Comparison of ENCODE assay signal across 1 cellular context in the genomic region with DNA sequence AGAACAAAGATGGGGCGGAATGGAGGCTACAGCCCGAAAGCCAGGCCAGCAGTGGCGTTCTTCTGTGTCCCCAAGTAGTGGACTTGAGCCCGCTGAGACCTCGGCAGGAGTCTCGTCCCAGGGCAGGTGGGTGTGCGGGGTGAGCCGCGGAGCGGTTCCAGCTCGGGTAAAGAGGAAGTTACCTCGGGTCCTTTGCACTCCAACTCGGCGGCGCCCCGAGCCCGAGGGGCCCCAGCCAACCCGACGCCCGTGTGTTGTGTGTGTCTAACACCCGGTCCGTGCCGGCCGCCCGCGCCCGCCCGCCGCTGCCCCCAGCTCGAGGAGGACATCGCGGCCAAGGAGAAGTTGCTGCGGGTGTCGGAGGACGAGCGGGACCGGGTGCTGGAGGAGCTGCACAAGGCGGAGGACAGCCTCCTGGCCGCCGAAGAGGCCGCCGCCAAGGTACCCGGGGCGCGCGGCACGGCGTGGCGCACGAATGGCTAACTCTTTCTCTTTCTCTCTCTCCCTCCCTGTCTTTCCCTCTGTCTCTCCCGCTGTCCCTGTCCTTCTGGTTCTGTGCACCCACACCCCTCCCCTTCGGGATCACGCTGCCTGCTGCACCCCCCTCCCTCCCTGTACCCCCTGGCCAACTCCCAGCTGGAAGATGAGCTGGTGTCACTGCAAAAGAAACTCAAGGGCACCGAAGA.
TF ChIP-seq lines count a peak whose summit lies in the region.

No MANE protein-coding gene starts in this region.

TF ChIP-seq in GM23338, 12 proteins besides CTCF, POLR2A, EP300 and RAD21 (continued from another document):
- TF ChIP-seq, protein P1, sequence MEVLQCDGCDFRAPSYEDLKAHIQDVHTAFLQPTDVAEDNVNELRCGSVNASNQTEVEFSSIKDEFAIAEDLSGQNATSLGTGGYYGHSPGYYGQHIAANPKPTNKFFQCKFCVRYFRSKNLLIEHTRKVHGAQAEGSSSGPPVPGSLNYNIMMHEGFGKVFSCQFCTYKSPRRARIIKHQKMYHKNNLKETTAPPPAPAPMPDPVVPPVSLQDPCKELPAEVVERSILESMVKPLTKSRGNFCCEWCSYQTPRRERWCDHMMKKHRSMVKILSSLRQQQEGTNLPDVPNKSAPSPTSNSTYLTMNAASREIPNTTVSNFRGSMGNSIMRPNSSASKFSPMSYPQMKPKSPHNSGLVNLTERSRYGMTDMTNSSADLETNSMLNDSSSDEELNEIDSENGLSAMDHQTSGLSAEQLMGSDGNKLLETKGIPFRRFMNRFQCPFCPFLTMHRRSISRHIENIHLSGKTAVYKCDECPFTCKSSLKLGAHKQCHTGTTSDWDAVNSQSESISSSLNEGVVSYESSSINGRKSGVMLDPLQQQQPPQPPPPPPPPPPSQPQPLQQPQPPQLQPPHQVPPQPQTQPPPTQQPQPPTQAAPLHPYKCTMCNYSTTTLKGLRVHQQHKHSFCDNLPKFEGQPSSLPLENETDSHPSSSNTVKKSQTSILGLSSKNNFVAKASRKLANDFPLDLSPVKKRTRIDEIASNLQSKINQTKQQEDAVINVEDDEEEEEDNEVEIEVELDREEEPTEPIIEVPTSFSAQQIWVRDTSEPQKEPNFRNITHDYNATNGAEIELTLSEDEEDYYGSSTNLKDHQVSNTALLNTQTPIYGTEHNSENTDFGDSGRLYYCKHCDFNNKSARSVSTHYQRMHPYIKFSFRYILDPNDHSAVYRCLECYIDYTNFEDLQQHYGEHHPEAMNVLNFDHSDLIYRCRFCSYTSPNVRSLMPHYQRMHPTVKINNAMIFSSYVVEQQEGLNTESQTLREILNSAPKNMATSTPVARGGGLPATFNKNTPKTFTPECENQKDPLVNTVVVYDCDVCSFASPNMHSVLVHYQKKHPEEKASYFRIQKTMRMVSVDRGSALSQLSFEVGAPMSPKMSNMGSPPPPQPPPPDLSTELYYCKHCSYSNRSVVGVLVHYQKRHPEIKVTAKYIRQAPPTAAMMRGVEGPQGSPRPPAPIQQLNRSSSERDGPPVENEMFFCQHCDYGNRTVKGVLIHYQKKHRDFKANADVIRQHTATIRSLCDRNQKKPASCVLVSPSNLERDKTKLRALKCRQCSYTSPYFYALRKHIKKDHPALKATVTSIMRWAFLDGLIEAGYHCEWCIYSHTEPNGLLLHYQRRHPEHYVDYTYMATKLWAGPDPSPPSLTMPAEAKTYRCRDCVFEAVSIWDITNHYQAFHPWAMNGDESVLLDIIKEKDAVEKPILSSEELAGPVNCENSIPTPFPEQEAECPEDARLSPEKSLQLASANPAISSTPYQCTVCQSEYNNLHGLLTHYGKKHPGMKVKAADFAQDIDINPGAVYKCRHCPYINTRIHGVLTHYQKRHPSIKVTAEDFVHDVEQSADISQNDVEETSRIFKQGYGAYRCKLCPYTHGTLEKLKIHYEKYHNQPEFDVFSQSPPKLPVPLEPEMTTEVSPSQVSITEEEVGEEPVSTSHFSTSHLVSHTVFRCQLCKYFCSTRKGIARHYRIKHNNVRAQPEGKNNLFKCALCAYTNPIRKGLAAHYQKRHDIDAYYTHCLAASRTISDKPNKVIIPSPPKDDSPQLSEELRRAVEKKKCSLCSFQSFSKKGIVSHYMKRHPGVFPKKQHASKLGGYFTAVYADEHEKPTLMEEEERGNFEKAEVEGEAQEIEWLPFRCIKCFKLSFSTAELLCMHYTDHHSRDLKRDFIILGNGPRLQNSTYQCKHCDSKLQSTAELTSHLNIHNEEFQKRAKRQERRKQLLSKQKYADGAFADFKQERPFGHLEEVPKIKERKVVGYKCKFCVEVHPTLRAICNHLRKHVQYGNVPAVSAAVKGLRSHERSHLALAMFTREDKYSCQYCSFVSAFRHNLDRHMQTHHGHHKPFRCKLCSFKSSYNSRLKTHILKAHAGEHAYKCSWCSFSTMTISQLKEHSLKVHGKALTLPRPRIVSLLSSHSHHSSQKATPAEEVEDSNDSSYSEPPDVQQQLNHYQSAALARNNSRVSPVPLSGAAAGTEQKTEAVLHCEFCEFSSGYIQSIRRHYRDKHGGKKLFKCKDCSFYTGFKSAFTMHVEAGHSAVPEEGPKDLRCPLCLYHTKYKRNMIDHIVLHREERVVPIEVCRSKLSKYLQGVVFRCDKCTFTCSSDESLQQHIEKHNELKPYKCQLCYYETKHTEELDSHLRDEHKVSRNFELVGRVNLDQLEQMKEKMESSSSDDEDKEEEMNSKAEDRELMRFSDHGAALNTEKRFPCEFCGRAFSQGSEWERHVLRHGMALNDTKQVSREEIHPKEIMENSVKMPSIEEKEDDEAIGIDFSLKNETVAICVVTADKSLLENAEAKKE (CRISPR knock-in tag; IDR thresholded peaks at IDR 0.05): no peak
- TF ChIP-seq POLR2AphosphoS5 (IDR thresholded peaks at IDR 0.05; ENCODE audit: low read depth) (no peak), JUNB (IDR thresholded peaks at IDR 0.05; ENCODE audit: unreplicated experiment) (no peak), ZNF331 (CRISPR knock-in tag; IDR thresholded peaks at IDR 0.05; ENCODE audit: low read depth) (no peak), ZNF114 (CRISPR knock-in tag; IDR thresholded peaks at IDR 0.05) (no peak), CREB1 (CRISPR knock-in tag; IDR thresholded peaks at IDR 0.05; ENCODE audit: low read depth) (no peak), EZH2 (IDR thresholded peaks at IDR 0.05; ENCODE audit: low read depth, unreplicated experiment) (no peak), NANOG (IDR thresholded peaks at IDR 0.05; ENCODE audit: borderline replicate concordance) (no peak)
- TF ChIP-seq, protein P2, sequence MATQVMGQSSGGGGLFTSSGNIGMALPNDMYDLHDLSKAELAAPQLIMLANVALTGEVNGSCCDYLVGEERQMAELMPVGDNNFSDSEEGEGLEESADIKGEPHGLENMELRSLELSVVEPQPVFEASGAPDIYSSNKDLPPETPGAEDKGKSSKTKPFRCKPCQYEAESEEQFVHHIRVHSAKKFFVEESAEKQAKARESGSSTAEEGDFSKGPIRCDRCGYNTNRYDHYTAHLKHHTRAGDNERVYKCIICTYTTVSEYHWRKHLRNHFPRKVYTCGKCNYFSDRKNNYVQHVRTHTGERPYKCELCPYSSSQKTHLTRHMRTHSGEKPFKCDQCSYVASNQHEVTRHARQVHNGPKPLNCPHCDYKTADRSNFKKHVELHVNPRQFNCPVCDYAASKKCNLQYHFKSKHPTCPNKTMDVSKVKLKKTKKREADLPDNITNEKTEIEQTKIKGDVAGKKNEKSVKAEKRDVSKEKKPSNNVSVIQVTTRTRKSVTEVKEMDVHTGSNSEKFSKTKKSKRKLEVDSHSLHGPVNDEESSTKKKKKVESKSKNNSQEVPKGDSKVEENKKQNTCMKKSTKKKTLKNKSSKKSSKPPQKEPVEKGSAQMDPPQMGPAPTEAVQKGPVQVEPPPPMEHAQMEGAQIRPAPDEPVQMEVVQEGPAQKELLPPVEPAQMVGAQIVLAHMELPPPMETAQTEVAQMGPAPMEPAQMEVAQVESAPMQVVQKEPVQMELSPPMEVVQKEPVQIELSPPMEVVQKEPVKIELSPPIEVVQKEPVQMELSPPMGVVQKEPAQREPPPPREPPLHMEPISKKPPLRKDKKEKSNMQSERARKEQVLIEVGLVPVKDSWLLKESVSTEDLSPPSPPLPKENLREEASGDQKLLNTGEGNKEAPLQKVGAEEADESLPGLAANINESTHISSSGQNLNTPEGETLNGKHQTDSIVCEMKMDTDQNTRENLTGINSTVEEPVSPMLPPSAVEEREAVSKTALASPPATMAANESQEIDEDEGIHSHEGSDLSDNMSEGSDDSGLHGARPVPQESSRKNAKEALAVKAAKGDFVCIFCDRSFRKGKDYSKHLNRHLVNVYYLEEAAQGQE (IDR thresholded peaks at IDR 0.05; ENCODE audit: unreplicated experiment): no peak
- TF ChIP-seq, protein P3, sequence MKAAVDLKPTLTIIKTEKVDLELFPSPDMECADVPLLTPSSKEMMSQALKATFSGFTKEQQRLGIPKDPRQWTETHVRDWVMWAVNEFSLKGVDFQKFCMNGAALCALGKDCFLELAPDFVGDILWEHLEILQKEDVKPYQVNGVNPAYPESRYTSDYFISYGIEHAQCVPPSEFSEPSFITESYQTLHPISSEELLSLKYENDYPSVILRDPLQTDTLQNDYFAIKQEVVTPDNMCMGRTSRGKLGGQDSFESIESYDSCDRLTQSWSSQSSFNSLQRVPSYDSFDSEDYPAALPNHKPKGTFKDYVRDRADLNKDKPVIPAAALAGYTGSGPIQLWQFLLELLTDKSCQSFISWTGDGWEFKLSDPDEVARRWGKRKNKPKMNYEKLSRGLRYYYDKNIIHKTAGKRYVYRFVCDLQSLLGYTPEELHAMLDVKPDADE (IDR thresholded peaks at IDR 0.05): no peak
